In the genomic region with DNA sequence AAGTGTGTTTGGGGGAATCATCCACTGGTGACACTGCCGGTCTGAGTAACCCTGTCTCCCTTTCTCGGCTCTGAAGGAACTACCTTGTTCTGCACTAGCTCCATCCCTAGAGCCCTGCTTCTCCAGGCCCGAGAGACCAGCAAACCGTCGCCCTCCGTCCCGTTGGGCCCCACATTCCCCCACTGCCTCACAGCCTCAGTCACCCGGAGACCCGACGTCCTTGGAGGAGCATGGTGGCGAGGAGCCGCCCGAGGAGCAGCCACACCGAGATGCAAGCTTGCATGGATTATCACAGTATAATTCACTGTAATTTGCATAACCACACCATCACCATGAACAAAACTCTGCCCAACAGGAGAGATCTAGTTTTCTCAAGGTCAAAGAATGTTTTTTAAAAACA, we compare ENCODE assay signal across 29 cellular contexts.
"Had no signal": no experiment of that assay in that cellular context is flagged by ENCODE, and none has a peak within 500 bp of the region (broad histone marks: within the 10 kb centered on the region; RNA-seq: fewer than 3 reads in every experiment).

No MANE protein-coding gene starts in this region.

- DNase-seq: dorsolateral prefrontal cortex; effector CD4-positive, alpha-beta T cell; foreskin fibroblast; gastrocnemius medialis; head of caudate nucleus; kidney; mucosa of descending colon; naive thymus-derived CD4-positive, alpha-beta T cell; nucleus accumbens; ovary; posterior cingulate gyrus; psoas muscle; right cardiac atrium; small intestine; stimulated activated CD4-positive, alpha-beta T cell treated with anti-CD3 and anti-CD28 coated beads, Interleukin-2, amount 100 ng/mL, for 24 hours; stimulated activated CD4-positive, alpha-beta T cell treated with anti-CD3 and anti-CD28 coated beads, Interleukin-4, amount 100 ng/mL, for 24 hours; stimulated activated naive CD8-positive, alpha-beta T cell treated with anti-CD3 and anti-CD28 coated beads, Interleukin-15, Interleukin-2, amounts not matched to agents 100 U/mL and 50 U/mL, for 24 hours; substantia nigra; testis; upper lobe of right lung had no signal

- H3K4me1 ChIP-seq: neural progenitor cell, testis, tibial nerve, vagina had no signal

- H3K27ac Mint-ChIP-seq: memory B cell; naive thymus-derived CD4-positive, alpha-beta T cell; neural progenitor cell; stimulated activated effector memory CD8-positive, alpha-beta T cell treated with anti-CD3 and anti-CD28 coated beads, Interleukin-12 subunit alpha, Interleukin-12 subunit beta, amount 100 ng/mL, for 72 hours had no signal

- H3K9me3 ChIP-seq: gastrocnemius medialis, ovary, psoas muscle, testis, tibial nerve, upper lobe of right lung, vagina had no signal

- H3K27me3 ChIP-seq: dorsolateral prefrontal cortex, gastrocnemius medialis, neural progenitor cell, ovary, testis, tibial nerve, upper lobe of right lung, vagina had no signal

- H3K4me2 ChIP-seq: neural progenitor cell had no signal

- ATAC-seq: esophagus mucosa; gastrocnemius medialis; left lobe of liver; mucosa of descending colon; naive thymus-derived CD4-positive, alpha-beta T cell; psoas muscle; right cardiac atrium; stimulated activated effector memory CD8-positive, alpha-beta T cell treated with anti-CD3 and anti-CD28 coated beads, Interleukin-12 subunit alpha, Interleukin-12 subunit beta, amount 100 ng/mL, for 72 hours; stimulated activated naive CD8-positive, alpha-beta T cell treated with anti-CD3 and anti-CD28 coated beads, Interleukin-15, Interleukin-2, amounts not matched to agents 100 U/mL and 50 U/mL, for 24 hours; upper lobe of right lung had no signal

- H3K9me3 Mint-ChIP-seq: nephron; stimulated activated effector memory CD8-positive, alpha-beta T cell treated with anti-CD3 and anti-CD28 coated beads, Interleukin-12 subunit alpha, Interleukin-12 subunit beta, amount 100 ng/mL, for 72 hours had no signal

- H3K27ac ChIP-seq: gastrocnemius medialis, neural progenitor cell, ovary, psoas muscle, testis, tibial nerve, upper lobe of right lung, vagina had no signal

- H3K36me3 ChIP-seq: gastrocnemius medialis, neural progenitor cell, ovary, tibial nerve, upper lobe of right lung, vagina had no signal

- H3K4me1 Mint-ChIP-seq: naive thymus-derived CD4-positive, alpha-beta T cell; stimulated activated effector memory CD8-positive, alpha-beta T cell treated with anti-CD3 and anti-CD28 coated beads, Interleukin-12 subunit alpha, Interleukin-12 subunit beta, amount 100 ng/mL, for 72 hours had no signal

- H3K4me3 ChIP-seq: dorsolateral prefrontal cortex, gastrocnemius medialis, lung, mucosa of descending colon, neural progenitor cell, ovary, psoas muscle, testis, tibial nerve, upper lobe of right lung, vagina had no signal

- H2AFZ ChIP-seq: neural progenitor cell had no signal

- H3K4me3 Mint-ChIP-seq: memory B cell; naive thymus-derived CD4-positive, alpha-beta T cell; nephron; neural progenitor cell; stimulated activated effector memory CD8-positive, alpha-beta T cell treated with anti-CD3 and anti-CD28 coated beads, Interleukin-12 subunit alpha, Interleukin-12 subunit beta, amount 100 ng/mL, for 72 hours had no signal

- H3K9ac ChIP-seq: neural progenitor cell had no signal

- H3K36me3 Mint-ChIP-seq: memory B cell; naive thymus-derived CD4-positive, alpha-beta T cell; stimulated activated effector memory CD8-positive, alpha-beta T cell treated with anti-CD3 and anti-CD28 coated beads, Interleukin-12 subunit alpha, Interleukin-12 subunit beta, amount 100 ng/mL, for 72 hours had no signal
